37 cellular contexts compared by ENCODE assay signal in the genomic region with DNA sequence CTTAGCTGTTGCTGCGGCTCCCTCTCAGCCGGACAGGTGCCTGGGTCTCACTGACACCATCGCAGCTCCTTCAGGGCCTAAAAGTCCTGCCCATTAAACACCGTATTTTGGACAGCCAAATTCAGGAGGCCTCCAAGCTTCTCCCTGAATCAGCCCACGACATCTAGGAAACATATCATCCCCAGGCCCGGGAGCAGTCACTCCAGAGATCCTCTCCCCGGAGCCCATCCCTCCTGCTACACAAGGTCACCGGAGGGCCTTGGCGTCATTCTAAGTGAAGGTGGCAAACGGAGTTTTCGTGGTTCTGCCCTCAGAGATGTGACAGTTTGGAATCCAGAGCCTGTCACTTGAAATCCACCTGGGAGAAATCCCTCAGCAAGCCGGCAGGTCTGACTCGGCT.
"Had no signal": no experiment of that assay in that cellular context is flagged by ENCODE, and none has a peak within 500 bp of the region (broad histone marks: within the 10 kb centered on the region; RNA-seq: fewer than 3 reads in every experiment).

No MANE protein-coding gene starts in this region.

- H3K27ac ChIP-seq: cardiac muscle cell, KMS-11, Peyer's patch, WERI-Rb-1 had no signal

- H3K27me3 Mint-ChIP-seq: activated CD4-positive, alpha-beta T cell treated with anti-CD3 and anti-CD28 coated beads, Interleukin-2, amount 10 ng/mL, durations not matched to agents 24 days and 14 days; activated CD8-positive, alpha-beta T cell treated with anti-CD3 and anti-CD28 coated beads for 36 hours; activated naive CD8-positive, alpha-beta T cell treated with anti-CD3 and anti-CD28 coated beads for 36 hours; activated T-helper 17 cell treated with anti-CD3 and anti-CD28 coated beads, Interleukin-2, amount 50 U/mL, for 72 hours; central memory CD8-positive, alpha-beta T cell had no signal

- H3K4me3 Mint-ChIP-seq: activated CD4-positive, alpha-beta T cell treated with anti-CD3 and anti-CD28 coated beads, Interleukin-2, amount 10 ng/mL, durations not matched to agents 24 days and 14 days; activated CD8-positive, alpha-beta T cell treated with anti-CD3 and anti-CD28 coated beads for 36 hours; activated naive CD8-positive, alpha-beta T cell treated with anti-CD3 and anti-CD28 coated beads for 36 hours; activated T-cell treated with anti-CD3 and anti-CD28 coated beads, Interleukin-2, amount 50 U/mL, for 72 hours; activated T-helper 17 cell treated with anti-CD3 and anti-CD28 coated beads, Interleukin-2, amount 50 U/mL, for 72 hours; central memory CD8-positive, alpha-beta T cell had no signal

- H3K4me3 ChIP-seq: cardiac muscle cell, Peyer's patch had no signal

- ATAC-seq: activated CD8-positive, alpha-beta T cell treated with anti-CD3 and anti-CD28 coated beads for 36 hours; activated T-cell treated with anti-CD3 and anti-CD28 coated beads, Interleukin-2, amount 50 U/mL, for 72 hours; activated T-helper 17 cell treated with anti-CD3 and anti-CD28 coated beads, Interleukin-2, amount 50 U/mL, for 72 hours; PC-3; Right ventricle myocardium inferior; SK-N-SH treated with all-trans-retinoic acid at 6 μM for 48 hours had no signal

- H3K27ac Mint-ChIP-seq: activated CD4-positive, alpha-beta T cell treated with anti-CD3 and anti-CD28 coated beads, Interleukin-2, amount 10 ng/mL, durations not matched to agents 24 days and 14 days; activated CD8-positive, alpha-beta T cell treated with anti-CD3 and anti-CD28 coated beads for 36 hours; activated naive CD8-positive, alpha-beta T cell treated with anti-CD3 and anti-CD28 coated beads for 36 hours; activated T-cell treated with anti-CD3 and anti-CD28 coated beads, Interleukin-2, amount 50 U/mL, for 72 hours; activated T-helper 17 cell treated with anti-CD3 and anti-CD28 coated beads, Interleukin-2, amount 50 U/mL, for 72 hours had no signal

- DNase-seq: activated CD4-positive, alpha-beta T cell treated with anti-CD3 and anti-CD28 coated beads, Interleukin-2, amount 10 ng/mL, durations not matched to agents 24 days and 14 days; activated CD4-positive, alpha-beta T cell treated with anti-CD3 and anti-CD28 coated beads, Interleukin-2, amount 50 U/mL, for 4 hours; activated CD4-positive, CD25-positive, alpha-beta regulatory T cell; activated CD8-positive, alpha-beta T cell treated with anti-CD3 and anti-CD28 coated beads for 36 hours; activated effector memory CD4-positive, alpha-beta T cell treated with anti-CD3 and anti-CD28 coated beads, Interleukin-2, amount 50 U/mL, for 16 hours; activated naive CD4-positive, alpha-beta T cell; activated naive CD4-positive, alpha-beta T cell treated with anti-CD3 and anti-CD28 coated beads, Interleukin-2, amount 50 U/mL, for 16 hours; activated naive CD8-positive, alpha-beta T cell treated with anti-CD3 and anti-CD28 coated beads for 36 hours; activated T-cell treated with anti-CD3 and anti-CD28 coated beads, Interleukin-2, amount 50 U/mL, for 1 hour; activated T-cell treated with anti-CD3 and anti-CD28 coated beads, Interleukin-2, amount 50 U/mL, for 72 hours; amniotic stem cell; aorta; MM.1S; MV-4-11; NCI-H1092; NCI-H146; NCI-H187; NCI-H2029 treated with DMSO at 0.1 percent for 48 hours; NCI-H2107; NCI-H2171; NCI-H510A; NCI-H526; NCI-H748 treated with DMSO at 0.1 percent for 48 hours; NK-92 treated with Interleukin-12 subunit alpha and Interleukin-12 subunit beta, amount 100 ng/mL, for 24 hours; PC-3; RPMI8226; SIG-M5; SW 1271; T1000; WERI-Rb-1 had no signal

- H3K9me3 ChIP-seq: Peyer's patch had no signal

- H3K27me3 ChIP-seq: cardiac muscle cell, Peyer's patch had no signal

- H3K9ac ChIP-seq: KMS-11 had no signal

- H3K9me3 Mint-ChIP-seq: activated CD4-positive, alpha-beta T cell treated with anti-CD3 and anti-CD28 coated beads, Interleukin-2, amount 10 ng/mL, durations not matched to agents 24 days and 14 days; activated CD8-positive, alpha-beta T cell treated with anti-CD3 and anti-CD28 coated beads for 36 hours; activated naive CD8-positive, alpha-beta T cell treated with anti-CD3 and anti-CD28 coated beads for 36 hours; activated T-cell treated with anti-CD3 and anti-CD28 coated beads, Interleukin-2, amount 50 U/mL, for 72 hours; activated T-helper 17 cell treated with anti-CD3 and anti-CD28 coated beads, Interleukin-2, amount 50 U/mL, for 72 hours; central memory CD8-positive, alpha-beta T cell had no signal

- H3K4me2 ChIP-seq: KMS-11 had no signal

- H3K36me3 ChIP-seq: cardiac muscle cell, WERI-Rb-1 had no signal

- H3K4me1 ChIP-seq: Peyer's patch had no signal
